In the genomic region with DNA sequence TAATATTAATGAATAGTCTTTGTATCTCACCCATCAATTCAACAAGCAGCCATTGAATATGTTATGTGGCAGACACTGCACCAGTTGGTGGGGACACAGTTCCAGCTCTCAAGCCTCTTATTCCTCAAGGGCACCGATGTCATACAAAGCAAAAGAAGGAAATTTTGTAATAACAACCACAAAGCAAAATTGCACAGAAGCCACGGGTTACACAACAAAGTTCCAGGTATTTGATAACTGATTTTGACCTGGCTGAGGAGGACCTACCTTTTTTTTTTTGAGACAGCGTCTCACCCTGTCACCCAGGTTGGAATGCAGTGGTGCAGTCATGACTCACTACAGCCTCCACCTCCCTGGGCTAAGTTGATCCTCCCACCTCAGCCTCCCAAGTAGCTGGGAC, we compare ENCODE assay signal across 1 cellular context.
TF ChIP-seq lines count a peak whose summit lies in the region.

No MANE protein-coding gene starts in this region.

TF ChIP-seq in HCT116, 20 proteins besides CTCF, POLR2A, EP300 and RAD21 (continued from another document):
- TF ChIP-seq, protein P1, sequence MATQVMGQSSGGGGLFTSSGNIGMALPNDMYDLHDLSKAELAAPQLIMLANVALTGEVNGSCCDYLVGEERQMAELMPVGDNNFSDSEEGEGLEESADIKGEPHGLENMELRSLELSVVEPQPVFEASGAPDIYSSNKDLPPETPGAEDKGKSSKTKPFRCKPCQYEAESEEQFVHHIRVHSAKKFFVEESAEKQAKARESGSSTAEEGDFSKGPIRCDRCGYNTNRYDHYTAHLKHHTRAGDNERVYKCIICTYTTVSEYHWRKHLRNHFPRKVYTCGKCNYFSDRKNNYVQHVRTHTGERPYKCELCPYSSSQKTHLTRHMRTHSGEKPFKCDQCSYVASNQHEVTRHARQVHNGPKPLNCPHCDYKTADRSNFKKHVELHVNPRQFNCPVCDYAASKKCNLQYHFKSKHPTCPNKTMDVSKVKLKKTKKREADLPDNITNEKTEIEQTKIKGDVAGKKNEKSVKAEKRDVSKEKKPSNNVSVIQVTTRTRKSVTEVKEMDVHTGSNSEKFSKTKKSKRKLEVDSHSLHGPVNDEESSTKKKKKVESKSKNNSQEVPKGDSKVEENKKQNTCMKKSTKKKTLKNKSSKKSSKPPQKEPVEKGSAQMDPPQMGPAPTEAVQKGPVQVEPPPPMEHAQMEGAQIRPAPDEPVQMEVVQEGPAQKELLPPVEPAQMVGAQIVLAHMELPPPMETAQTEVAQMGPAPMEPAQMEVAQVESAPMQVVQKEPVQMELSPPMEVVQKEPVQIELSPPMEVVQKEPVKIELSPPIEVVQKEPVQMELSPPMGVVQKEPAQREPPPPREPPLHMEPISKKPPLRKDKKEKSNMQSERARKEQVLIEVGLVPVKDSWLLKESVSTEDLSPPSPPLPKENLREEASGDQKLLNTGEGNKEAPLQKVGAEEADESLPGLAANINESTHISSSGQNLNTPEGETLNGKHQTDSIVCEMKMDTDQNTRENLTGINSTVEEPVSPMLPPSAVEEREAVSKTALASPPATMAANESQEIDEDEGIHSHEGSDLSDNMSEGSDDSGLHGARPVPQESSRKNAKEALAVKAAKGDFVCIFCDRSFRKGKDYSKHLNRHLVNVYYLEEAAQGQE (IDR thresholded peaks at IDR 0.05; ENCODE audit: low read depth) = no peak
- TF ChIP-seq EGR1 (IDR thresholded peaks at IDR 0.05; ENCODE audit: low read depth) (no peak), YY1 (IDR thresholded peaks at IDR 0.05; ENCODE audit: extremely low read depth, insufficient replicate concordance, low read depth, low read length) (no peak), CEBPB (IDR thresholded peaks at IDR 0.05; ENCODE audit: low read depth) (no peak), JUND (IDR thresholded peaks at IDR 0.05) (no peak), POLR2AphosphoS5 (IDR thresholded peaks at IDR 0.05; ENCODE audit: low read depth, low read length) (no peak), FOSL1 (IDR thresholded peaks at IDR 0.05; ENCODE audit: low read depth) (no peak), EZH2phosphoT487 (IDR thresholded peaks at IDR 0.05; ENCODE audit: borderline replicate concordance) (no peak), SRF (IDR thresholded peaks at IDR 0.05; ENCODE audit: low read depth) (no peak)
- TF ChIP-seq, protein P2, sequence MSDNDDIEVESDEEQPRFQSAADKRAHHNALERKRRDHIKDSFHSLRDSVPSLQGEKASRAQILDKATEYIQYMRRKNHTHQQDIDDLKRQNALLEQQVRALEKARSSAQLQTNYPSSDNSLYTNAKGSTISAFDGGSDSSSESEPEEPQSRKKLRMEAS (IDR thresholded peaks at IDR 0.05) = no peak
